20 cellular contexts compared by ENCODE assay signal in genomic region chr10:13637894-13638293, GRCh38. TPM values are rescaled to one million over a fixed set of nuclear protein-coding genes. Genes with fewer than 3 reads are reported as not detected.
DNase-seq lines count a peak whose midpoint lies in the region; ATAC-seq, FAIRE-seq and TF ChIP-seq lines count a peak whose summit lies in the region.
"Had no signal": no experiment of that assay in that cellular context is flagged by ENCODE, and none has a peak within 500 bp of the region (broad histone marks: within the 10 kb centered on the region; RNA-seq: fewer than 3 reads in every experiment).

No MANE protein-coding gene starts in this region.

- no peak overlapping the region for H4K91ac ChIP-seq in IMR-90 (ENCODE audit: insufficient read depth, low read depth, low read length)

- H3K36me3 ChIP-seq in IMR-90 (ENCODE audit: control insufficient read depth, insufficient read depth, low read length) (peaks cover 7% of the 10 kb centered on the region), HepG2 (replicated peaks in 1 of 2; ENCODE audit: control insufficient read depth in 1 of 2, insufficient read depth in 2 of 2, low read length in 2 of 2) (0 out of 5 replicates have a peak, but pooled peaks cover 0 to 3% of the 10 kb centered on the region in 2 experiments)

- no peak overlapping the region for H3K4me2 ChIP-seq in IMR-90 (ENCODE audit: low read depth, low read length)
- H3K4me2 ChIP-seq in HepG2 (ENCODE audit: low read depth, low read length): no peak overlapping the region
- H3K4me2 ChIP-seq: BLaER1 had no signal

- POLR2A ChIA-PET in IMR-90 (lab: Charles Lee; ENCODE audit: unreplicated experiment): interaction anchor here (0.6 kb wide), 1 partner anchor 132 kb away, joined by 3 read pairs; no protein-coding TSS in a partner anchor
- POLR2A ChIA-PET in HepG2 (lab: Yijun Ruan, JAX): no interaction called here

- H3K56ac ChIP-seq in IMR-90 (ENCODE audit: extremely low read depth, insufficient read depth, low read length): no peak overlapping the region

- H3K4me3 Mint-ChIP-seq in chondrocyte (ENCODE audit: unreplicated experiment) (no peak overlapping the region), osteocyte (ENCODE audit: unreplicated experiment) (no peak overlapping the region)
- H3K4me3 Mint-ChIP-seq: CD14-positive monocyte; CD4-positive, alpha-beta memory T cell; H9 had no signal

- H3K27me3 Mint-ChIP-seq in chondrocyte (ENCODE audit: low read depth) (no peaks in the 10 kb centered on the region), osteocyte (ENCODE audit: unreplicated experiment) (no peaks in the 10 kb centered on the region)
- H3K27me3 Mint-ChIP-seq: CD4-positive, alpha-beta memory T cell had no signal

- BruUV-seq in IMR-90 (replicated peaks; lab: Mats Ljungman, UMichigan) (no TSS peak), HepG2 (replicated peaks; lab: Mats Ljungman, UMichigan) (no TSS peak)

- H3K9me3 ChIP-seq in IMR-90 (ENCODE audit: control insufficient read depth, insufficient read depth, low read length) (peaks cover 13% of the 10 kb centered on the region), HepG2 (ENCODE audit: low read length) (peaks cover 15% of the 10 kb centered on the region)

- DNase-seq in IMR-90 (no peak), chondrocyte (ENCODE audit: low spot score) (no peak), HepG2 (ENCODE audit: low spot score) (no peak), osteocyte (ENCODE audit: extremely low spot score, unreplicated experiment) (no peak), ecto neural progenitor cell (ENCODE audit: low spot score) (no peak)
- no peak for DNase-seq in stimulated activated CD4-positive, alpha-beta T cell treated with anti-CD3 and anti-CD28 coated beads, Interleukin-15, amount 100 ng/mL, for 24 hours
- DNase-seq: 8988T; CD4-positive, alpha-beta memory T cell; DMS153; DMS79; GDM1; H9; KBM-7 had no signal

- no peaks in the 10 kb centered on the region; the same call in 1 of the 2 replicates for H3K4me1 ChIP-seq in IMR-90 (ENCODE audit: control insufficient read depth, insufficient read depth, low read length)
- no peaks in the 10 kb centered on the region for H3K4me1 ChIP-seq in HepG2 (ENCODE audit: insufficient read depth, low read length)
- H3K4me1 ChIP-seq: BLaER1 had no signal

- no peak overlapping the region for H3K14ac ChIP-seq in IMR-90 (replicated peaks; ENCODE audit: low read depth, low read length)

- H3K18ac ChIP-seq in IMR-90 (ENCODE audit: low read depth, low read length): no peak overlapping the region

- H2AFZ ChIP-seq in IMR-90 (replicated peaks; ENCODE audit: low read length, poor library complexity): no peak overlapping the region
- no peak overlapping the region for H2AFZ ChIP-seq in HepG2 (ENCODE audit: low read length)

- no peak overlapping the region for H2BK15ac ChIP-seq in IMR-90 (ENCODE audit: low read depth, low read length)

- ATAC-seq in IMR-90 (ENCODE audit: low read depth): peak; percentile 37; the same call in 1 of the 2 replicates
- ATAC-seq in HepG2: no peak
- ATAC-seq in HG03139 (IDR thresholded peaks at IDR 0.05; ENCODE audit: unreplicated experiment): no peak
- no peak for ATAC-seq in GM19023 (IDR thresholded peaks at IDR 0.05; ENCODE audit: unreplicated experiment)

- H2BK120ac ChIP-seq in IMR-90 (ENCODE audit: low read depth, low read length): no peak overlapping the region

- H4K8ac ChIP-seq in IMR-90 (ENCODE audit: low read depth in 2 of 2, low read length in 2 of 2): no peak overlapping the region

- H3K4me1 Mint-ChIP-seq in chondrocyte (ENCODE audit: low read depth): peaks cover 15% of the 10 kb centered on the region
- H3K4me1 Mint-ChIP-seq in osteocyte (ENCODE audit: unreplicated experiment): peaks cover 22% of the 10 kb centered on the region

- no peaks in the 10 kb centered on the region for H3K79me2 ChIP-seq in HepG2 (ENCODE audit: insufficient read depth, low read length)

- TF ChIP-seq CTCF in IMR-90 (conservative IDR thresholded peaks at IDR 0.05; ENCODE audit: low read depth, low read length): no peak
- no peak for TF ChIP-seq CTCF in chondrocyte (IDR thresholded peaks at IDR 0.05)
- no peak for TF ChIP-seq CTCF in HepG2 (CRISPR knock-in tag; IDR thresholded peaks at IDR 0.05)
- no peak for TF ChIP-seq CTCF in osteocyte (IDR thresholded peaks at IDR 0.05)

- H3K27ac ChIP-seq in IMR-90 (ENCODE audit: insufficient read depth, low read length) (peak overlapping the region; percentile 13; the same call in 1 of the 2 replicates), HepG2 (ENCODE audit: extremely low read length, insufficient read depth, low read length) (no peak overlapping the region)
- H3K27ac ChIP-seq: BLaER1 had no signal

- FAIRE-seq in HepG2 (lab: Jason Lieb, UNC): no peak
- FAIRE-seq: GM12892, GM18507, H1 had no signal

- H3K9me3 Mint-ChIP-seq in chondrocyte (ENCODE audit: low read depth) (peaks cover 16% of the 10 kb centered on the region), osteocyte (ENCODE audit: unreplicated experiment) (peaks cover 10% of the 10 kb centered on the region)

- H3K27me3 ChIP-seq in IMR-90 (ENCODE audit: control insufficient read depth, insufficient read depth, low read length) (no peaks in the 10 kb centered on the region), HepG2 (ENCODE audit: control insufficient read depth in 1 of 2, insufficient read depth in 2 of 2, low read length in 2 of 2) (no peaks in the 10 kb centered on the region)
- H3K27me3 ChIP-seq: BLaER1 had no signal

- H3K9me1 ChIP-seq in IMR-90 (ENCODE audit: insufficient read depth, low read length): peaks cover 6% of the 10 kb centered on the region; the same call in 1 of the 2 replicates

- dilution Hi-C loops in IMR-90 (cut with HindIII; ENCODE audit: low sequenced_read_pairs, unreplicated experiment): no loop called here

- H3K27ac Mint-ChIP-seq in chondrocyte (ENCODE audit: unreplicated experiment) (peak overlapping the region; percentile 18), osteocyte (ENCODE audit: unreplicated experiment) (peak overlapping the region; percentile 42)
- H3K27ac Mint-ChIP-seq: CD14-positive monocyte; CD4-positive, alpha-beta memory T cell; H9 had no signal

- H3K4me3 ChIP-seq in IMR-90 (ENCODE audit: insufficient read depth, low read depth, low read length) (no peak overlapping the region), HepG2 (replicated peaks in 1 of 3; ENCODE audit: insufficient read depth in 1 of 3, low read depth in 2 of 3, low read length in 3 of 3) (no peak overlapping the region)
- H3K4me3 ChIP-seq: BLaER1 had no signal

- H2AK5ac ChIP-seq in IMR-90 (ENCODE audit: low read depth, low read length): no peak overlapping the region

- H3K9ac ChIP-seq in IMR-90 (ENCODE audit: low read depth, low read length) (no peak overlapping the region), HepG2 (ENCODE audit: insufficient read depth, low read depth, low read length) (no peak overlapping the region)
- H3K9ac ChIP-seq: BLaER1 had no signal

- no peaks in the 10 kb centered on the region for H4K20me1 ChIP-seq in IMR-90 (ENCODE audit: insufficient read depth, low read length)
- no peaks in the 10 kb centered on the region for H4K20me1 ChIP-seq in HepG2 (ENCODE audit: insufficient read depth, low read length)
- H4K20me1 ChIP-seq: BLaER1 had no signal

- no peak overlapping the region for H3K23ac ChIP-seq in IMR-90 (ENCODE audit: low read depth, low read length)

- no peak overlapping the region for H2AK9ac ChIP-seq in IMR-90 (replicated peaks; ENCODE audit: low read depth, low read length, poor library complexity)

- intact Hi-C loops in IMR-90 (cut with micrococcal nuclease) (no loop called here), HepG2 (cut with micrococcal nuclease; ENCODE audit: unreplicated experiment) (no loop called here)

- no peak overlapping the region for H3K4ac ChIP-seq in IMR-90 (ENCODE audit: low read depth, low read length)

- TF ChIP-seq POLR2A in IMR-90 (IDR thresholded peaks at IDR 0.05; ENCODE audit: low read depth, low read length) (no peak), HepG2 (IDR thresholded peaks at IDR 0.05; ENCODE audit: insufficient read depth in 1 of 2, low read depth in 2 of 2, low read length in 2 of 2) (no peak)

- no peaks in the 10 kb centered on the region for H3K79me1 ChIP-seq in IMR-90 (ENCODE audit: low read depth in 1 of 2, low read length in 2 of 2)

- H3K36me3 Mint-ChIP-seq in chondrocyte (ENCODE audit: low read depth): peaks cover 24% of the 10 kb centered on the region
- peaks cover 40% of the 10 kb centered on the region for H3K36me3 Mint-ChIP-seq in osteocyte (ENCODE audit: unreplicated experiment)

- TF ChIP-seq EP300 in HepG2 (IDR thresholded peaks at IDR 0.05; ENCODE audit: low read depth in 2 of 2, low read length in 2 of 2) (no peak), HepG2 (CRISPR knock-in tag; IDR thresholded peaks at IDR 0.05; ENCODE audit: borderline replicate concordance) (no peak)

- H2BK5ac ChIP-seq in IMR-90 (ENCODE audit: low read depth, low read length, poor library complexity, severe bottlenecking): no peak overlapping the region

- no peak overlapping the region for H4K5ac ChIP-seq in IMR-90 (ENCODE audit: low read depth, low read length)

- WGBS in IMR-90 (ENCODE audit: extremely low coverage in 2 of 2, insufficient read length in 1 of 2), 2 experiments: no CpG with 5 or more reads among the region's 5 CpGs
- 99% methylated on average over 5 of the region's 5 CpGs for WGBS in HepG2 (ENCODE audit: low lambda C conversion rate)

- TF ChIP-seq RAD21 in IMR-90 (IDR thresholded peaks at IDR 0.05; ENCODE audit: low read length) (no peak), HepG2 (CRISPR knock-in tag; IDR thresholded peaks at IDR 0.05) (no peak)

- CTCF ChIA-PET in IMR-90 (lab: Yijun Ruan, JAX) (interaction anchor here (0.6 kb wide), 1 partner anchor 1164 kb away, joined by 3 read pairs; no protein-coding TSS in a partner anchor), HepG2 (lab: Yijun Ruan, JAX; ENCODE audit: low intra/inter-chr PET ratio, low total read pairs) (no interaction called here)

- in situ Hi-C loops in IMR-90 (cut with MboI; ENCODE audit: low sequenced_read_pairs): no loop called here
- in situ Hi-C loops in HepG2 (cut with HindIII; ENCODE audit: extremely low pct_ligation_motif_present, low pct_unique_long_range_greater_than_20kb): no loop called here

- no peak overlapping the region for H2BK20ac ChIP-seq in IMR-90 (ENCODE audit: low read depth, low read length)

RNA-seq across cellular contexts. Expression of gene PRPF18, which starts 51.1 kb away (rescaled TPM):
- total RNA-seq in IMR-90 (2012; rRNA removed) (10.0 and 34.4 TPM in 2 replicates), chondrocyte (13.4 to 20.9 TPM (median 14.9 TPM) in 3 replicates), HepG2 (2016; rRNA removed; fragmentation: Illumina TruSeq; extraction: Trizol) (17.2 and 24.7 TPM in 2 replicates), osteocyte (17.9 and 19.2 TPM in 2 replicates)
- polyA plus RNA-seq in IMR-90 (2012; rRNA removed) (14.1 and 16.9 TPM in 2 replicates), HepG2 (2011; rRNA removed) (4.4 and 6.1 TPM in 2 replicates)
- 1.1 and 2.4 TPM in 2 replicates for polyA plus RNA-seq in IMR-90 (2012; cell fraction: cytosol; rRNA removed)
- polyA plus RNA-seq in IMR-90 (2012; cell fraction: nucleus; rRNA removed; ENCODE audit: low replicate concordance): 0.28 and 3.2 TPM in 2 replicates
- total RNA-seq in HepG2 (2016; cell fraction: cytosol; rRNA removed; fragmentation: Illumina TruSeq; extraction: Trizol; ENCODE audit: low read depth): 7.8 and 9.1 TPM in 2 replicates
- 21.2 and 25.5 TPM in 2 replicates for total RNA-seq in HepG2 (2016; cell fraction: insoluble cytoplasmic fraction; rRNA removed; fragmentation: Illumina TruSeq; extraction: Trizol)
- 12.4 and 13.8 TPM in 2 replicates for total RNA-seq in HepG2 (2016; cell fraction: membrane; rRNA removed; fragmentation: Illumina TruSeq; extraction: Trizol)
- 18.7 and 19.1 TPM in 2 replicates for total RNA-seq in HepG2 (2016; cell fraction: nucleus; rRNA removed; fragmentation: Illumina TruSeq; extraction: Trizol)
- 3.0 and 3.7 TPM in 2 replicates for polyA plus RNA-seq in HepG2 (2011; cell fraction: cytosol; rRNA removed)
- polyA plus RNA-seq in HepG2 (2011; cell fraction: nucleus; rRNA removed): 4.5 and 6.1 TPM in 2 replicates
- polyA plus RNA-seq in HepG2 (2012): 7.6 and 9.8 TPM in 2 replicates
- 5.7 and 7.2 TPM in 2 replicates for polyA plus RNA-seq in HepG2 (2016; cell fraction: cytosol; fragmentation: Illumina TruSeq; extraction: Trizol; ENCODE audit: low read depth)
- polyA plus RNA-seq in HepG2 (2016; cell fraction: insoluble cytoplasmic fraction; fragmentation: Illumina TruSeq; extraction: Trizol; ENCODE audit: low read depth): 20.8 and 21.3 TPM in 2 replicates
- 7.3 and 9.4 TPM in 2 replicates for polyA plus RNA-seq in HepG2 (2016; cell fraction: membrane; fragmentation: Illumina TruSeq; extraction: Trizol; ENCODE audit: low read depth)
- polyA plus RNA-seq in HepG2 (2016; cell fraction: nucleus; fragmentation: Illumina TruSeq; extraction: Trizol; ENCODE audit: insufficient read depth, low read depth): 11.4 and 11.7 TPM in 2 replicates
- polyA minus RNA-seq in HepG2 (2011; rRNA and poly(A)+ RNA removed; ENCODE audit: low replicate concordance): 0.80 and 2.3 TPM in 2 replicates
- polyA minus RNA-seq in HepG2 (2011; cell fraction: cytosol; rRNA and poly(A)+ RNA removed): 2.6 and 4.7 TPM in 2 replicates
- 28.2 and 32.6 TPM in 2 replicates for polyA minus RNA-seq in HepG2 (2011; cell fraction: nucleus; rRNA and poly(A)+ RNA removed)
